20 cellular contexts compared by ENCODE assay signal in the genomic region with DNA sequence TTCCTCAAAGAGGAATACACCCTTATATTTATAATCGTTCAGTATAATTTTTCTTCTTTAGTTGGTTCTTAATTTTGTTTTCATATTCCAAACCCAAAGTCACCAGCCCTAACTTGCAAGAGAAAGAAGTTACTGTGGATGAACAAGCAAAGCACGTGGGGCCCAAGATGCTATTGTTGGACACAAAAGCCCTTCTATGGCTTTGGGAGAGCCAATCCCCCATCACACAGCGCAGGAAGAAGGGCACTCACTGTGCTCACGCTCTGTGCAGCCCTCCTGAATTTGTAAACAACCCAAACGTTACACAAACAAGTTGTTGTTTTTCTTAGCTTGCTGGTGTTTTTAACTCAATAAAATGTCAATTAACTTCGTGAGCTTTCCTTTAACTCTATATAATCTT. TPM values are rescaled to one million over a fixed set of nuclear protein-coding genes. Genes with fewer than 3 reads are reported as not detected.
A peak's percentile ranks its signal among the peaks of the same experiment; 100 is the strongest.
DNase-seq lines count a peak whose midpoint lies in the region; ATAC-seq and TF ChIP-seq lines count a peak whose summit lies in the region.
"Had no signal": no experiment of that assay in that cellular context is flagged by ENCODE, and none has a peak within 500 bp of the region (broad histone marks: within the 10 kb centered on the region; RNA-seq: fewer than 3 reads in every experiment).

No MANE protein-coding gene starts in this region.

- DNase-seq in dorsolateral prefrontal cortex (peak in 9 of 10 donors; percentile 52 to 92 (median 78)), medulla oblongata (ENCODE audit: extremely low spot score) (peak; percentile 85), substantia nigra (lab: John Stamatoyannopoulos, UW) (peak in 42 of 49 donors; percentile 9 to 83 (median 57)), activated T-cell treated with anti-CD3 and anti-CD28 coated beads for 4 hours (no peak), left colon (no peak)
- DNase-seq: DMS 273 treated with DMSO at 0.1 percent for 48 hours, GF-D8, KG1, MG63, NCI-H1092 treated with DMSO at 0.1 percent for 48 hours, NCI-H524 treated with DMSO at 0.1 percent for 48 hours, SHP77 treated with DMSO at 0.1 percent for 48 hours had no signal

- H3K27ac ChIP-seq in dorsolateral prefrontal cortex (peak overlapping the region; percentile 70 to 99 (median 94)), substantia nigra (ENCODE audit: low read depth, low read length, poor library complexity, severe bottlenecking) (peak overlapping the region; percentile 96)
- H3K27ac ChIP-seq: A549, C4-2B had no signal

- no peaks in the 10 kb centered on the region for H4K20me1 ChIP-seq in Loucy (ENCODE audit: insufficient read depth, low read length, poor library complexity, severe bottlenecking)

- no peak overlapping the region for H3K9ac ChIP-seq in Loucy (ENCODE audit: low read depth, low read length, poor library complexity, severe bottlenecking)

- H3K4me1 ChIP-seq in Loucy (ENCODE audit: insufficient read depth, low read length, poor library complexity, severe bottlenecking): no peaks in the 10 kb centered on the region
- H3K4me1 ChIP-seq: A549 had no signal

- H3K27me3 ChIP-seq in Loucy (ENCODE audit: insufficient read depth, low read length, poor library complexity, severe bottlenecking): peaks cover 4% of the 10 kb centered on the region
- peaks cover 0 to 4% (median 0%) of the 10 kb centered on the region in 45 donors for H3K27me3 ChIP-seq in dorsolateral prefrontal cortex

- intact Hi-C loops in dorsolateral prefrontal cortex (cut with DNase I) (no loop called here), left colon (cut with DNase I, micrococcal nuclease) (no loop called here)

- H3K4me3 ChIP-seq in Loucy (ENCODE audit: low read length, poor library complexity, severe bottlenecking) (no peak overlapping the region), dorsolateral prefrontal cortex (peak overlapping the region in 6 of 59 donors; percentile 1 to 30 (median 2))
- H3K4me3 ChIP-seq: A549, MG63 had no signal

- no peak overlapping the region for H3K4me2 ChIP-seq in Loucy (ENCODE audit: low read depth, low read length, poor library complexity, severe bottlenecking)
- H3K4me2 ChIP-seq: A549 had no signal

- no peaks in the 10 kb centered on the region for H3K9me3 ChIP-seq in Loucy (ENCODE audit: insufficient read depth, low read depth, low read length)
- H3K9me3 ChIP-seq: A549 had no signal

- ATAC-seq in GM18517 (IDR thresholded peaks at IDR 0.05; ENCODE audit: unreplicated experiment) (no peak), GM18498 (IDR thresholded peaks at IDR 0.05; ENCODE audit: unreplicated experiment) (no peak), left colon (no peak)
- ATAC-seq: A549 had no signal

- H3K79me2 ChIP-seq in Loucy (ENCODE audit: insufficient read depth, low read length): no peaks in the 10 kb centered on the region

- peak overlapping the region; percentile 64; the same call in 1 of the 2 replicates for H2AFZ ChIP-seq in Loucy (ENCODE audit: low read length)

- no peak for TF ChIP-seq CTCF in Loucy (conservative IDR thresholded peaks at IDR 0.05; ENCODE audit: low read length)
- peak in 4 of 56 donors; percentile 6 to 17 (median 16) for TF ChIP-seq CTCF in dorsolateral prefrontal cortex (IDR thresholded peaks at IDR 0.05 in 54 of 56, conservative IDR thresholded peaks at IDR 0.05 in 2 of 56; ENCODE audit: low read depth in 1 of 56, partially characterized antibody in 56 of 56)

- no peaks in the 10 kb centered on the region for H3F3A ChIP-seq in Loucy (ENCODE audit: low read depth)

- H3K36me3 ChIP-seq in Loucy (ENCODE audit: insufficient read depth, low read length): no peaks in the 10 kb centered on the region
- H3K36me3 ChIP-seq: MG63 had no signal

- H3K9me2 ChIP-seq in Loucy (replicated peaks; ENCODE audit: low read depth, low read length): no peaks in the 10 kb centered on the region; the same call in 1 of the 2 replicates

RNA-seq across cellular contexts. Expression of gene SPPL2C, which starts 22.5 kb away (rescaled TPM):
- total RNA-seq in dorsolateral prefrontal cortex (1 to 10 TPM in 59 of 120 experiments, under 1 TPM in 58, not detected in 3; 0.14 to 4.9 (median 1.0) TPM), left colon (not detected)
- total RNA-seq: Daoy, H4, RPMI7951 had no signal

RNA-seq across cellular contexts. Expression of gene MAPT, which starts 27.2 kb away (rescaled TPM):
- total RNA-seq in dorsolateral prefrontal cortex: 100 to 1,000 TPM; 323 to 524 (median 437) TPM
- total RNA-seq in left colon: 1 to 10 TPM in 1 of 2 donors, under 1 TPM in 1; 0.64 to 2.5 TPM

Comparison
In these comparisons a context has a peak if more than half of its experiments do, and no peak if none do; other contexts are left out.
1. DNase-seq: peak in dorsolateral prefrontal cortex (9 of 10), medulla oblongata (single experiment) and substantia nigra (42 of 49); none in activated T-cell treated with anti-CD3 and anti-CD28 coated beads for 4 hours (single experiment) and left colon (0 of 2).
2. RNA of gene MAPT, which starts 27.2 kb away (total RNA-seq): 323 to 524 TPM in dorsolateral prefrontal cortex; 0.64 to 2.5 TPM in left colon; every median in the first group is over 10 times any median in the second.